10 cellular contexts compared by ENCODE assay signal in genomic region chr9:134451700-134452458, GRCh38.
"Had no signal": no experiment of that assay in that cellular context is flagged by ENCODE, and none has a peak within 500 bp of the region (broad histone marks: within the 10 kb centered on the region; RNA-seq: fewer than 3 reads in every experiment).

No MANE protein-coding gene starts in this region.

- H3K27ac ChIP-seq: GM23248, HL-60 had no signal

- DNase-seq: GM23248, GOT3, H9, HCEC 1CT, HFFc6, KG1 had no signal

- FAIRE-seq: H54, HepG2, K562 had no signal

- H3K27ac Mint-ChIP-seq: H9, HFFc6 had no signal

- H2AFZ ChIP-seq: GM23248 had no signal

- H3K9ac ChIP-seq: GM23248 had no signal

- H3K4me3 Mint-ChIP-seq: H9, HFFc6 had no signal

- ATAC-seq: HepG2, K562 had no signal

- H3K4me3 ChIP-seq: GM23248, K562 had no signal
